ENCODE assay signal across 1 cellular context in the genomic region with DNA sequence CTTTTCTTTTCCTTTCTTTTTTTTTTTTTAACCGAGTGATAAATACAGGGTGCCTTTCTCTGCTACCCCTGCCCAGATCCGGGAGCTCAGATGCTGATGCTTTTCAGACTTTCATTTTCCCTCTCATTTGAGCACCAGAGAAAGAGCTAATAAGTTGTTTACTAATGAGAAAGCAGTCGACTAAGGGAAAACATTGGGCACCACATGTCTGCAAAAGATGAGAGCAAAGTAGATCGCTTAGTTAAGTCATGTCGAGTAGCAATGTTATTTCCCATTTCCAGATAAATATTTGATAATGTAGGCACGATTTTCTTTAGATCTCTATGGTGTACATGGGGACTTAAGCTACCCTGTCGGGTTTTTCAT.
TF ChIP-seq lines count a peak whose summit lies in the region.

No MANE protein-coding gene starts in this region.

TF ChIP-seq in GM12878, 131 proteins besides CTCF, POLR2A, EP300 and RAD21 (continued from another document):
- no peak for TF ChIP-seq MYB (IDR thresholded peaks at IDR 0.05; ENCODE audit: borderline replicate concordance, low read depth, low read length)
- TF ChIP-seq SUZ12 (IDR thresholded peaks at IDR 0.05; ENCODE audit: unreplicated experiment) = no peak
- TF ChIP-seq CREM (IDR thresholded peaks at IDR 0.05; ENCODE audit: low read depth) = no peak
- peak; percentile 46; the same call in 1 of the 2 replicates for TF ChIP-seq NBN (IDR thresholded peaks at IDR 0.05)
- no peak for TF ChIP-seq POLR2AphosphoS2 (IDR thresholded peaks at IDR 0.05; ENCODE audit: low read depth, low read length)
